1 cellular context compared by ENCODE assay signal in genomic region chr12:27906127-27906500, GRCh38.
TF ChIP-seq lines count a peak whose summit lies in the region.

No MANE protein-coding gene starts in this region.

TF ChIP-seq in K562, 482 proteins besides CTCF, POLR2A, EP300 and RAD21 (continued from another document):
- peak; percentile 59 for TF ChIP-seq ATF3 (IDR thresholded peaks at IDR 0.05)
- TF ChIP-seq ATF3 (CRISPR knock-in tag; conservative IDR thresholded peaks at IDR 0.05): no peak
- no peak for TF ChIP-seq NONO (IDR thresholded peaks at IDR 0.05; ENCODE audit: low read depth in 2 of 2, low read length in 1 of 2)
- no peak for TF ChIP-seq GTF2A2 (tag; IDR thresholded peaks at IDR 0.05)
- no peak for TF ChIP-seq ZNF124 (CRISPR knock-in tag; IDR thresholded peaks at IDR 0.05)
- TF ChIP-seq ATF1 (CRISPR knock-in tag; IDR thresholded peaks at IDR 0.05): no peak
- no peak for TF ChIP-seq ATF1 (tag; IDR thresholded peaks at IDR 0.05)
